Comparison of ENCODE assay signal across 10 cellular contexts in the genomic region with DNA sequence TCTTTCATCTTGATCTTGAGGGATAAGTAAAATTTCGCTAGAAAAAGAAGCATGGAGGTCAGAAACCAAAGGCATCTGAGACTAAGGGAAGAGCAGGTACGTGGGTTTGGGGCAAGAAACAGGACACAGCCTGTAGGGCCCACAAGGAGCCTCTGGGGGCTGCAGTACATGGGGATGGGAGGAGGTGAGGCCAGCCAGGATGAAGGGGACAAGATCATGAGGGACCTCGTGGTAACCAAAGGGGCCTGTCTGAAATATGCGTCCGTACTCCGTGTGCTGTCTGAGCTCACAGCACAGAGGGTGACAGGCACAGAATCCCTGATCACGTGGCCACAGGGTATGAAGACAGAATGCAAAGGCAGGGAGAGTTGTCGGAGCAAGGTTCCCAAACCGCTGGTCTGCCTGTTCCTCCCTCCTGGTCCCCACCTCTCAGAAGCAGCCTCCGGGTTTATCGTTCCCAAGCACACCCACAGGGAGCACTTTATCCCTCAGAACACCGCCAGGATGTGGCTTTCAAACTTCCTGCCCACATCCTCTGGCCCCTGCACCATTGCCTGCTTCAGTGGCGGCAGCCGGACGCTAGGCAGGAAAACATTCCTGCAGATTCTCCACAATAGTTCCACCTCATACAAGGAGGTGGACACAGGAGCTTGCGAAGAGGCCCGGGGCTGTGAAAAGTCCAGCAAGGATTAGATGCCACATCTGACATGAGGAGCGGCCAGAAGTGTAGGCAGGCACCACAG. TPM values are rescaled to one million over a fixed set of nuclear protein-coding genes. Genes with fewer than 3 reads are reported as not detected.
DNase-seq lines count a peak whose midpoint lies in the region; ATAC-seq, FAIRE-seq and TF ChIP-seq lines count a peak whose summit lies in the region.
"Had no signal": no experiment of that assay in that cellular context is flagged by ENCODE, and none has a peak within 500 bp of the region (broad histone marks: within the 10 kb centered on the region; RNA-seq: fewer than 3 reads in every experiment).

No MANE protein-coding gene starts in this region.

- H3K4me1 ChIP-seq in A549 (no peaks in the 10 kb centered on the region), HepG2 (ENCODE audit: insufficient read depth, low read length) (peaks cover 20% of the 10 kb centered on the region)

- H3K79me2 ChIP-seq in HepG2 (ENCODE audit: insufficient read depth, low read length) = no peaks in the 10 kb centered on the region

- no peak overlapping the region for H3K4me3 Mint-ChIP-seq in activated CD8-positive, alpha-beta T cell treated with anti-CD3 and anti-CD28 coated beads, Interleukin-2, amount 10 ng/mL, durations not matched to agents 7 days and 5 days

- TF ChIP-seq RAD21 in A549 (conservative IDR thresholded peaks at IDR 0.05 in 1 of 2, IDR thresholded peaks at IDR 0.05 in 1 of 2) = no peak
- TF ChIP-seq RAD21 in HepG2 (CRISPR knock-in tag; IDR thresholded peaks at IDR 0.05) = no peak

- peaks cover 21% of the 10 kb centered on the region for H3K4me1 Mint-ChIP-seq in activated CD8-positive, alpha-beta T cell treated with anti-CD3 and anti-CD28 coated beads, Interleukin-2, amount 10 ng/mL, durations not matched to agents 7 days and 5 days (ENCODE audit: low read depth)

- in situ Hi-C loops in HepG2 (cut with HindIII; ENCODE audit: extremely low pct_ligation_motif_present, low pct_unique_long_range_greater_than_20kb) = no loop called here

- DNase-seq in A549 (ENCODE audit: low read depth in 1 of 2, low spot score in 1 of 2) = no peak
- DNase-seq in activated CD8-positive, alpha-beta T cell treated with anti-CD3 and anti-CD28 coated beads, Interleukin-2, amount 10 ng/mL, durations not matched to agents 7 days and 5 days = no peak
- peak; percentile 35 for DNase-seq in HepG2 (ENCODE audit: low spot score)
- no peak for DNase-seq in effector CD4-positive, alpha-beta T cell
- DNase-seq in H7 = no peak
- DNase-seq: amniotic stem cell, NCI-H2081 had no signal

- H3K27ac ChIP-seq in A549 = no peak overlapping the region
- no peak overlapping the region for H3K27ac ChIP-seq in HepG2 (ENCODE audit: extremely low read length, insufficient read depth, low read length)

- no peak overlapping the region for H3K9ac ChIP-seq in HepG2 (ENCODE audit: insufficient read depth, low read depth, low read length)

- no peak overlapping the region for H3K4me2 ChIP-seq in A549
- peak overlapping the region; percentile 78 for H3K4me2 ChIP-seq in HepG2 (ENCODE audit: low read depth, low read length)

- H3K36me3 ChIP-seq in HepG2 (replicated peaks in 1 of 2; ENCODE audit: control insufficient read depth in 1 of 2, insufficient read depth in 2 of 2, low read length in 2 of 2) (no peaks in the 10 kb centered on the region), H7 (replicated peaks; ENCODE audit: control insufficient read depth, insufficient read depth, low read length) (no peaks in the 10 kb centered on the region)

- CTCF ChIA-PET in A549 (lab: Yijun Ruan, JAX) = no interaction called here
- CTCF ChIA-PET in activated CD8-positive, alpha-beta T cell treated with anti-CD3 and anti-CD28 coated beads, Interleukin-2, amount 10 ng/mL, durations not matched to agents 7 days and 5 days (lab: Charles Lee) = no interaction called here
- CTCF ChIA-PET in HepG2 (lab: Yijun Ruan, JAX; ENCODE audit: low intra/inter-chr PET ratio, low total read pairs) = no interaction called here

- TF ChIP-seq CTCF in A549 (IDR thresholded peaks at IDR 0.05) = no peak
- no peak for TF ChIP-seq CTCF in HepG2 (CRISPR knock-in tag; IDR thresholded peaks at IDR 0.05)

- H3K27ac Mint-ChIP-seq in activated CD8-positive, alpha-beta T cell treated with anti-CD3 and anti-CD28 coated beads, Interleukin-2, amount 10 ng/mL, durations not matched to agents 7 days and 5 days = peak overlapping the region; percentile 56

- intact Hi-C loops in HepG2 (cut with micrococcal nuclease; ENCODE audit: unreplicated experiment) = loop anchor here (10.0 kb wide), 1 partner anchor 242 kb away; no protein-coding TSS in a partner anchor

- H3K27me3 Mint-ChIP-seq in activated CD8-positive, alpha-beta T cell treated with anti-CD3 and anti-CD28 coated beads, Interleukin-2, amount 10 ng/mL, durations not matched to agents 7 days and 5 days (ENCODE audit: low read depth) = peaks cover 54% of the 10 kb centered on the region

- BruUV-seq in HepG2 (replicated peaks; lab: Mats Ljungman, UMichigan) = no TSS peak

- no peak for TF ChIP-seq POLR2A in A549 (IDR thresholded peaks at IDR 0.05; ENCODE audit: low read length)
- no peak for TF ChIP-seq POLR2A in HepG2 (IDR thresholded peaks at IDR 0.05; ENCODE audit: insufficient read depth in 1 of 2, low read depth in 2 of 2, low read length in 2 of 2)

- POLR2A ChIA-PET in A549 (lab: Yijun Ruan, JAX) (no interaction called here), HepG2 (lab: Yijun Ruan, JAX) (no interaction called here)
- POLR2A ChIA-PET in activated CD8-positive, alpha-beta T cell treated with anti-CD3 and anti-CD28 coated beads, Interleukin-2, amount 10 ng/mL, durations not matched to agents 7 days and 5 days (lab: Charles Lee) = no interaction called here

- H3K9me3 Mint-ChIP-seq in activated CD8-positive, alpha-beta T cell treated with anti-CD3 and anti-CD28 coated beads, Interleukin-2, amount 10 ng/mL, durations not matched to agents 7 days and 5 days (ENCODE audit: insufficient read depth) = no peaks in the 10 kb centered on the region

- no peak overlapping the region for H3K4me3 ChIP-seq in A549
- peak overlapping the region; percentile 4 to 50 (median 24); a peak in 4 of 6 replicates for H3K4me3 ChIP-seq in HepG2 (replicated peaks in 1 of 3; ENCODE audit: insufficient read depth in 1 of 3, low read depth in 2 of 3, low read length in 3 of 3)
- H3K4me3 ChIP-seq in H7 (ENCODE audit: insufficient read depth, low read depth, low read length) = no peak overlapping the region

- WGBS in A549 (ENCODE audit: missing lambda C conversion rate) = 48% methylated on average over 18 of the region's 18 CpGs
- WGBS in HepG2 (ENCODE audit: low lambda C conversion rate) = 19% methylated on average over 18 of the region's 18 CpGs

- FAIRE-seq in A549 (lab: Jason Lieb, UNC) (no peak), HepG2 (lab: Jason Lieb, UNC) (no peak)

- no peak overlapping the region for H2AFZ ChIP-seq in HepG2 (ENCODE audit: low read length)

- no peaks in the 10 kb centered on the region for H3K36me3 Mint-ChIP-seq in activated CD8-positive, alpha-beta T cell treated with anti-CD3 and anti-CD28 coated beads, Interleukin-2, amount 10 ng/mL, durations not matched to agents 7 days and 5 days (ENCODE audit: low read depth)

- peak; percentile 43 to 48; a peak in 4 of 6 replicates for ATAC-seq in A549
- peak; percentile 60 for ATAC-seq in GM19438 (IDR thresholded peaks at IDR 0.05; ENCODE audit: low read depth, unreplicated experiment)
- ATAC-seq in activated CD8-positive, alpha-beta T cell treated with anti-CD3 and anti-CD28 coated beads, Interleukin-2, amount 10 ng/mL, durations not matched to agents 7 days and 5 days = peak; percentile 51
- ATAC-seq in HepG2 = peak; percentile 91
- ATAC-seq in GM19324 (IDR thresholded peaks at IDR 0.05; ENCODE audit: low FRiP score, unreplicated experiment) = no peak
- no peak for ATAC-seq in GM21723 (IDR thresholded peaks at IDR 0.05; ENCODE audit: unreplicated experiment)

- H4K20me1 ChIP-seq in HepG2 (ENCODE audit: insufficient read depth, low read length) = no peaks in the 10 kb centered on the region

- H3K9me3 ChIP-seq in A549 (no peaks in the 10 kb centered on the region), HepG2 (ENCODE audit: low read length) (no peaks in the 10 kb centered on the region)

- no peak for TF ChIP-seq EP300 in A549 (IDR thresholded peaks at IDR 0.05)
- no peak for TF ChIP-seq EP300 in HepG2 (IDR thresholded peaks at IDR 0.05; ENCODE audit: low read depth in 2 of 2, low read length in 2 of 2)
- TF ChIP-seq EP300 in HepG2 (CRISPR knock-in tag; IDR thresholded peaks at IDR 0.05; ENCODE audit: borderline replicate concordance) = no peak

- H3K27me3 ChIP-seq in HepG2 (ENCODE audit: control insufficient read depth in 1 of 2, insufficient read depth in 2 of 2, low read length in 2 of 2) = no peaks in the 10 kb centered on the region
- H3K27me3 ChIP-seq in H7 (ENCODE audit: control insufficient read depth, insufficient read depth, low read length) = peaks cover 2% of the 10 kb centered on the region; the same call in 1 of the 2 replicates

RNA-seq across cellular contexts. Expression of a gene that starts 12.0 kb away (rescaled TPM):
- polyA plus RNA-seq in A549 (2011; rRNA removed) = not detected in 2 replicates
- not detected in 2 replicates for polyA plus RNA-seq in A549 (2012; cell fraction: cytosol; rRNA removed)
- polyA plus RNA-seq in A549 (2012; cell fraction: nucleus; rRNA removed) = 0.02 TPM in 1 of 2 replicates, not detected in the other
- 0.07 TPM in 1 of 3 replicates, not detected in the others for polyA plus RNA-seq in A549 (2017; fragmentation: RNase III; extraction: RNeasy Plus Mini Kit Qiagen cat#74134 plus additional on column Dnase treatment)
- polyA minus RNA-seq in A549 (2011; rRNA and poly(A)+ RNA removed) = not detected in 2 replicates
- total RNA-seq in activated CD8-positive, alpha-beta T cell treated with anti-CD3 and anti-CD28 coated beads, Interleukin-2, amount 10 ng/mL, durations not matched to agents 7 days and 5 days = under 1 TPM in 1 of 2 experiments, not detected in 1; 0.23 TPM
- not detected in 2 replicates for total RNA-seq in HepG2 (2016; rRNA removed; fragmentation: Illumina TruSeq; extraction: Trizol)
- not detected in 2 replicates for total RNA-seq in HepG2 (2016; cell fraction: cytosol; rRNA removed; fragmentation: Illumina TruSeq; extraction: Trizol; ENCODE audit: low read depth)
- total RNA-seq in HepG2 (2016; cell fraction: insoluble cytoplasmic fraction; rRNA removed; fragmentation: Illumina TruSeq; extraction: Trizol) = not detected in 2 replicates
- total RNA-seq in HepG2 (2016; cell fraction: membrane; rRNA removed; fragmentation: Illumina TruSeq; extraction: Trizol) = not detected in 2 replicates
- not detected in 2 replicates for total RNA-seq in HepG2 (2016; cell fraction: nucleus; rRNA removed; fragmentation: Illumina TruSeq; extraction: Trizol)
- 0.05 TPM in 1 of 2 replicates, not detected in the other for polyA plus RNA-seq in HepG2 (2011; rRNA removed)
- not detected in 2 replicates for polyA plus RNA-seq in HepG2 (2011; cell fraction: cytosol; rRNA removed)
- polyA plus RNA-seq in HepG2 (2011; cell fraction: nucleus; rRNA removed) = not detected in 2 replicates
- polyA plus RNA-seq in HepG2 (2012) = 0.09 TPM in 1 of 2 replicates, not detected in the other
- polyA plus RNA-seq in HepG2 (2016; cell fraction: cytosol; fragmentation: Illumina TruSeq; extraction: Trizol; ENCODE audit: low read depth) = not detected in 2 replicates
- not detected in 2 replicates for polyA plus RNA-seq in HepG2 (2016; cell fraction: insoluble cytoplasmic fraction; fragmentation: Illumina TruSeq; extraction: Trizol; ENCODE audit: low read depth)
- polyA plus RNA-seq in HepG2 (2016; cell fraction: membrane; fragmentation: Illumina TruSeq; extraction: Trizol; ENCODE audit: low read depth) = not detected in 2 replicates
- polyA plus RNA-seq in HepG2 (2016; cell fraction: nucleus; fragmentation: Illumina TruSeq; extraction: Trizol; ENCODE audit: insufficient read depth, low read depth) = not detected in 2 replicates
- polyA minus RNA-seq in HepG2 (2011; rRNA and poly(A)+ RNA removed; ENCODE audit: low replicate concordance) = not detected in 2 replicates
- not detected in 2 replicates for polyA minus RNA-seq in HepG2 (2011; cell fraction: cytosol; rRNA and poly(A)+ RNA removed)
- not detected in 2 replicates for polyA minus RNA-seq in HepG2 (2011; cell fraction: nucleus; rRNA and poly(A)+ RNA removed)
- total RNA-seq in H7 (2014; rRNA removed; shearing (Covaris generic)) = 0.14 and 0.26 TPM in 2 replicates

Comparison
In these comparisons a context has a peak if more than half of its experiments do, and no peak if none do; other contexts are left out.
1. ATAC-seq: peak in A549 (2 of 2), GM19438 (single experiment), activated CD8-positive, alpha-beta T cell treated with anti-CD3 and anti-CD28 coated beads, Interleukin-2, amount 10 ng/mL, durations not matched to agents 7 days and 5 days (single experiment) and HepG2 (single experiment); none in GM19324 (single experiment) and GM21723 (single experiment).
2. H3K4me3 ChIP-seq: peak in HepG2 (3 of 3); none in A549 (single experiment) and H7 (single experiment).